ENCODE assay signal across 14 cellular contexts in genomic region chr1:25046194-25046532, GRCh38.
A peak's percentile ranks its signal among the peaks of the same experiment; 100 is the strongest.
DNase-seq lines count a peak whose midpoint lies in the region; ATAC-seq and TF ChIP-seq lines count a peak whose summit lies in the region.
"Had no signal": no experiment of that assay in that cellular context is flagged by ENCODE, and none has a peak within 500 bp of the region (broad histone marks: within the 10 kb centered on the region; RNA-seq: fewer than 3 reads in every experiment).

No MANE protein-coding gene starts in this region.

- no peak for TF ChIP-seq CTCF in activated B cell treated with CpG ODN at 0.5 μM for 24 hours (IDR thresholded peaks at IDR 0.05)

- H3K27me3 Mint-ChIP-seq in stimulated activated naive CD8-positive, alpha-beta T cell treated with anti-CD3 and anti-CD28 coated beads, Interleukin-15, amount 100 ng/mL, for 72 hours = peaks cover 7% of the 10 kb centered on the region
- no peaks in the 10 kb centered on the region for H3K27me3 Mint-ChIP-seq in activated B cell treated with CpG ODN at 0.5 μM for 24 hours
- H3K27me3 Mint-ChIP-seq in naive B cell = peaks cover 2 to 7% (median 2%) of the 10 kb centered on the region in 3 donors

- intact Hi-C loops in activated B cell treated with CpG ODN at 0.5 μM for 24 hours (cut with micrococcal nuclease) = no loop called here

- H3K36me3 Mint-ChIP-seq in activated B cell treated with CpG ODN at 0.5 μM for 24 hours (ENCODE audit: low read depth) = no peaks in the 10 kb centered on the region
- no peaks in the 10 kb centered on the region for H3K36me3 Mint-ChIP-seq in naive B cell
- H3K36me3 Mint-ChIP-seq: CD4-positive, CD25-positive, alpha-beta regulatory T cell had no signal

- POLR2A ChIA-PET in activated B cell treated with CpG ODN at 0.5 μM for 24 hours (lab: Charles Lee) = interaction anchor here (0.6 to 2.4 kb wide), 7 partner anchors 8 to 359 kb away, joined by 3 to 11 read pairs (median 5); partner anchors contain the start of gene RUNX3

- CTCF ChIA-PET in activated B cell treated with CpG ODN at 0.5 μM for 24 hours (lab: Charles Lee) = interaction anchor here (0.8 to 2.6 kb wide), 7 partner anchors 9 to 199 kb away, joined by 3 to 12 read pairs (median 3); no protein-coding TSS in a partner anchor

- DNase-seq in stimulated activated naive CD8-positive, alpha-beta T cell treated with anti-CD3 and anti-CD28 coated beads, Interleukin-15, amount 100 ng/mL, for 72 hours = no peak
- DNase-seq in stimulated activated naive CD8-positive, alpha-beta T cell treated with anti-CD3 and anti-CD28 coated beads, Interleukin-15, Interleukin-2, amounts not matched to agents 100 U/mL and 50 U/mL, for 24 hours = no peak
- DNase-seq in activated B cell treated with CpG ODN at 0.5 μM for 24 hours (no peak), naive B cell (no peak)
- no peak for DNase-seq in stimulated activated CD4-positive, alpha-beta T cell treated with anti-CD3 and anti-CD28 coated beads, Interleukin-1b, Interleukin-23, amount 100 ng/mL, for 48 hours
- DNase-seq: CD4-positive, CD25-positive, alpha-beta regulatory T cell; DMS53; GF-D8; HCEC 1CT; HFFc6; IMR-90 had no signal

- ATAC-seq in stimulated activated naive CD8-positive, alpha-beta T cell treated with anti-CD3 and anti-CD28 coated beads, Interleukin-15, amount 100 ng/mL, for 72 hours = peak; percentile 46
- ATAC-seq in stimulated activated naive CD8-positive, alpha-beta T cell treated with anti-CD3 and anti-CD28 coated beads, Interleukin-15, Interleukin-2, amounts not matched to agents 100 U/mL and 50 U/mL, for 24 hours = no peak
- ATAC-seq in activated B cell treated with CpG ODN at 0.5 μM for 24 hours (ENCODE audit: low read depth) = peak; percentile 93
- peak; percentile 82 for ATAC-seq in naive B cell (ENCODE audit: low read depth in 2 of 2)
- no peak for ATAC-seq in GM21515 (IDR thresholded peaks at IDR 0.05; ENCODE audit: unreplicated experiment)
- ATAC-seq in HG03280 (IDR thresholded peaks at IDR 0.05; ENCODE audit: unreplicated experiment) = no peak
- no peak for ATAC-seq in HG03175 (IDR thresholded peaks at IDR 0.05; ENCODE audit: unreplicated experiment)

- H3K4me3 Mint-ChIP-seq in stimulated activated naive CD8-positive, alpha-beta T cell treated with anti-CD3 and anti-CD28 coated beads, Interleukin-15, amount 100 ng/mL, for 72 hours = no peak overlapping the region
- H3K4me3 Mint-ChIP-seq in activated B cell treated with CpG ODN at 0.5 μM for 24 hours (no peak overlapping the region), naive B cell (no peak overlapping the region)
- H3K4me3 Mint-ChIP-seq: CD4-positive, CD25-positive, alpha-beta regulatory T cell; HFFc6 had no signal

- H3K4me1 Mint-ChIP-seq in stimulated activated naive CD8-positive, alpha-beta T cell treated with anti-CD3 and anti-CD28 coated beads, Interleukin-15, amount 100 ng/mL, for 72 hours = peaks cover 19% of the 10 kb centered on the region
- H3K4me1 Mint-ChIP-seq in activated B cell treated with CpG ODN at 0.5 μM for 24 hours (peaks cover 8% of the 10 kb centered on the region), naive B cell (peaks cover 4 to 9% (median 7%) of the 10 kb centered on the region in 3 donors)

- H3K9me3 Mint-ChIP-seq in stimulated activated naive CD8-positive, alpha-beta T cell treated with anti-CD3 and anti-CD28 coated beads, Interleukin-15, amount 100 ng/mL, for 72 hours = no peaks in the 10 kb centered on the region
- no peaks in the 10 kb centered on the region for H3K9me3 Mint-ChIP-seq in activated B cell treated with CpG ODN at 0.5 μM for 24 hours
- peaks cover 0 to 2% (median 0%) of the 10 kb centered on the region in 7 donors for H3K9me3 Mint-ChIP-seq in naive B cell
- H3K9me3 Mint-ChIP-seq: CD4-positive, CD25-positive, alpha-beta regulatory T cell; HFFc6 had no signal

- no peak overlapping the region for H3K27ac Mint-ChIP-seq in stimulated activated naive CD8-positive, alpha-beta T cell treated with anti-CD3 and anti-CD28 coated beads, Interleukin-15, amount 100 ng/mL, for 72 hours
- H3K27ac Mint-ChIP-seq in activated B cell treated with CpG ODN at 0.5 μM for 24 hours = no peak overlapping the region
- H3K27ac Mint-ChIP-seq in naive B cell = peak overlapping the region in 3 of 6 donors; percentile 34 to 51 (median 44)
- H3K27ac Mint-ChIP-seq: HFFc6 had no signal

Comparison
In these comparisons a context has a peak if more than half of its experiments do, and no peak if none do; other contexts are left out.
1. ATAC-seq: peak in stimulated activated naive CD8-positive, alpha-beta T cell treated with anti-CD3 and anti-CD28 coated beads, Interleukin-15, amount 100 ng/mL, for 72 hours (single experiment), activated B cell treated with CpG ODN at 0.5 μM for 24 hours (single experiment) and naive B cell (2 of 2); none in stimulated activated naive CD8-positive, alpha-beta T cell treated with anti-CD3 and anti-CD28 coated beads, Interleukin-15, Interleukin-2, amounts not matched to agents 100 U/mL and 50 U/mL, for 24 hours (single experiment), GM21515 (single experiment), HG03280 (single experiment) and HG03175 (single experiment).